Comparison of ENCODE assay signal across 32 cellular contexts in the genomic region with DNA sequence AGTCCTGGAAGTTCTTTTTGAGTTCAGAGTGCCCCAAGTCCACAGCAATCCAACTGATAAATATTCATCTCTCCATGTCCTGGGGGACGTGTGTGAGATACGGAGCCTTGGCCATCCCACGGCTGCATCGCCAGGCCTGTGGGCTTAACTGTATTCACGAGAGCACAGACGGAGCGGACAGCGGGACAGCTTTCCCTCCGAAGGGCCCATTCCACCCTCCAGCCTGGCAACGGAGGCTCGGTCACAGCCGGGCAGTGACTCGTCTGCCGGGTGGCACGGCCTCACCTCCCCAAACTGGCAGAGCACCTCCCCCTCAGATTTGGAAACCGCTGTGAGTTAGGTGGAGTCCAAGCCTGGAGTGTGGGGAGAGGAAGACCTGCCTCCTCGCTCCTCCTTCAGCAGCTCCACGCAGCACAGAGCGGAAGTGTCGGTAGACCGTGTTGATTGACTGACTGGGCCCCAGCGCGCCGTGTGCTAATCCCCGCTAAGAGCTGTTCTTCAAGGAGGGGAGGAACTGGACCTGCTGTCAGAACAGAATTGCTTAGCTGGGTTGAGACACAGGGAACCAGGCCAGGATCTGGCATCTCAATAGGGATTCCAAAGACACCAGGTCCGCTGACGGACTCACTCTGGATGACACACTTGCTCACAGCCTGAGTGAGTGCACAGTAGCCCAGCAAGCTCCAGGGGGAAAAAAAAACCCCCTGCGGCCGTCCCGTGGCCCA. TPM values are rescaled to one million over a fixed set of nuclear protein-coding genes. Genes with fewer than 3 reads are reported as not detected.
"Had no signal": no experiment of that assay in that cellular context is flagged by ENCODE, and none has a peak within 500 bp of the region (broad histone marks: within the 10 kb centered on the region; RNA-seq: fewer than 3 reads in every experiment).

No MANE protein-coding gene starts in this region.

- ATAC-seq: activated CD4-positive, alpha-beta T cell treated with anti-CD3 and anti-CD28 coated beads for 36 hours; activated CD8-positive, alpha-beta memory T cell treated with anti-CD3 and anti-CD28 coated beads, Interleukin-2, amount 10 ng/mL, durations not matched to agents 7 days and 5 days; activated CD8-positive, alpha-beta T cell treated with anti-CD3 and anti-CD28 coated beads, Interleukin-2, amount 10 ng/mL, durations not matched to agents 7 days and 5 days; activated T-cell treated with anti-CD3 and anti-CD28 coated beads, Interleukin-2, amount 50 U/mL, for 72 hours; body of pancreas; effector memory CD8-positive, alpha-beta T cell; left lobe of liver; mucosa of descending colon; T-cell had no signal

- H3K27ac ChIP-seq: body of pancreas, cardiac muscle cell, neutrophil, ovary, prostate gland, thoracic aorta, uterus had no signal

- H3K4me1 ChIP-seq: body of pancreas, prostate gland, uterus had no signal

- H3K36me3 ChIP-seq: cardiac muscle cell, neutrophil, ovary, prostate gland, thoracic aorta, uterus had no signal

- DNase-seq: activated CD4-positive, alpha-beta T cell treated with anti-CD3 and anti-CD28 coated beads for 36 hours; activated CD4-positive, CD25-positive, alpha-beta regulatory T cell; activated CD8-positive, alpha-beta memory T cell treated with anti-CD3 and anti-CD28 coated beads, Interleukin-2, amount 10 ng/mL, durations not matched to agents 7 days and 5 days; activated CD8-positive, alpha-beta T cell treated with anti-CD3 and anti-CD28 coated beads, Interleukin-2, amount 10 ng/mL, durations not matched to agents 7 days and 5 days; activated naive CD4-positive, alpha-beta T cell; activated T-cell treated with anti-CD3 and anti-CD28 coated beads, Interleukin-2, amount 50 U/mL, for 72 hours; aorta; body of pancreas; cortex of kidney; effector memory CD8-positive, alpha-beta T cell; hippocampal formation; kidney glomerular epithelial cell; mesendoderm; mucosa of descending colon; ovary; retina; stimulated activated CD4-positive, alpha-beta T cell treated with anti-CD3 and anti-CD28 coated beads, Interleukin-2, amount 100 ng/mL, for 48 hours; stimulated activated naive CD4-positive, alpha-beta T cell treated with Interleukin-2 at 50 U/mL for 16 hours; uterus had no signal

- H3K27me3 ChIP-seq: body of pancreas, ovary had no signal

- H3K36me3 Mint-ChIP-seq: activated CD8-positive, alpha-beta memory T cell treated with anti-CD3 and anti-CD28 coated beads, Interleukin-2, amount 10 ng/mL, durations not matched to agents 7 days and 5 days; activated naive CD8-positive, alpha-beta T cell; T-cell had no signal

- H3K4me3 ChIP-seq: body of pancreas, cardiac muscle cell, lung, mucosa of descending colon, ovary, prostate gland, thoracic aorta, uterus had no signal

- H3K9me3 ChIP-seq: body of pancreas, mucosa of descending colon, neutrophil, ovary, prostate gland, thoracic aorta, uterus had no signal

- H3K27ac Mint-ChIP-seq: activated CD4-positive, alpha-beta T cell treated with anti-CD3 and anti-CD28 coated beads for 36 hours; activated CD8-positive, alpha-beta memory T cell treated with anti-CD3 and anti-CD28 coated beads, Interleukin-2, amount 10 ng/mL, durations not matched to agents 7 days and 5 days; activated CD8-positive, alpha-beta T cell treated with anti-CD3 and anti-CD28 coated beads, Interleukin-2, amount 10 ng/mL, durations not matched to agents 7 days and 5 days; activated naive CD8-positive, alpha-beta T cell; activated T-cell treated with anti-CD3 and anti-CD28 coated beads, Interleukin-2, amount 50 U/mL, for 72 hours; effector memory CD8-positive, alpha-beta T cell; nephron; T-cell; T-helper 2 cell treated with Interferon-gamma antibody and Interleukin-4, amounts not matched to agents 5 μg/mL and 100 μg/mL, for 36 hours; type B pancreatic cell had no signal

- FAIRE-seq: endothelial cell of umbilical vein had no signal

- H3K9me3 Mint-ChIP-seq: activated T-cell treated with anti-CD3 and anti-CD28 coated beads, Interleukin-2, amount 50 U/mL, for 72 hours; effector memory CD8-positive, alpha-beta T cell; T-cell; T-helper 2 cell treated with Interferon-gamma antibody and Interleukin-4, amounts not matched to agents 5 μg/mL and 100 μg/mL, for 36 hours; type B pancreatic cell had no signal

- H3K4me3 Mint-ChIP-seq: activated CD4-positive, alpha-beta T cell treated with anti-CD3 and anti-CD28 coated beads for 36 hours; activated CD8-positive, alpha-beta memory T cell treated with anti-CD3 and anti-CD28 coated beads, Interleukin-2, amount 10 ng/mL, durations not matched to agents 7 days and 5 days; activated CD8-positive, alpha-beta T cell treated with anti-CD3 and anti-CD28 coated beads, Interleukin-2, amount 10 ng/mL, durations not matched to agents 7 days and 5 days; activated naive CD8-positive, alpha-beta T cell; activated T-cell treated with anti-CD3 and anti-CD28 coated beads, Interleukin-2, amount 50 U/mL, for 72 hours; effector memory CD8-positive, alpha-beta T cell; nephron; T-cell; T-helper 2 cell treated with Interferon-gamma antibody and Interleukin-4, amounts not matched to agents 5 μg/mL and 100 μg/mL, for 36 hours; type B pancreatic cell had no signal

RNA-seq across cellular contexts. Expression of a gene that starts 10.9 kb away (rescaled TPM):
- total RNA-seq: activated CD4-positive, alpha-beta T cell treated with anti-CD3 and anti-CD28 coated beads for 36 hours; activated CD8-positive, alpha-beta memory T cell treated with anti-CD3 and anti-CD28 coated beads, Interleukin-2, amount 10 ng/mL, durations not matched to agents 7 days and 5 days; activated CD8-positive, alpha-beta T cell treated with anti-CD3 and anti-CD28 coated beads, Interleukin-2, amount 10 ng/mL, durations not matched to agents 7 days and 5 days; activated T-cell treated with anti-CD3 and anti-CD28 coated beads, Interleukin-2, amount 50 U/mL, for 72 hours; endothelial cell of umbilical vein; left lobe of liver; myocyte; T-cell; uterus had no signal
- polyA plus RNA-seq: aorta, endothelial cell of umbilical vein had no signal
